8 cellular contexts compared by ENCODE assay signal in genomic region chr6:143450453-143451362, GRCh38.
A peak's percentile ranks its signal among the peaks of the same experiment; 100 is the strongest.
DNase-seq lines count a peak whose midpoint lies in the region; FAIRE-seq and TF ChIP-seq lines count a peak whose summit lies in the region.

ADAT2 (minus strand) TSS chr6:143450695; CDS start chr6:143450658, 37 bp downstream.
PEX3 (plus strand) TSS chr6:143450805; CDS start chr6:143451043, 238 bp downstream.

- no peaks in the 10 kb centered on the region for H3K9me2 ChIP-seq in MM.1S (replicated peaks; ENCODE audit: insufficient read depth, low read length)

- peak within 1 kb of the TSS; percentile 78 for H3K4me3 ChIP-seq in MM.1S (ENCODE audit: low read length)

- H3K27me3 Mint-ChIP-seq in nephron progenitor cell (ENCODE audit: low read depth, poor library complexity): peaks cover 2% of the 10 kb centered on the region
- H3K27me3 Mint-ChIP-seq in stimulated activated naive CD8-positive, alpha-beta T cell treated with anti-CD3 and anti-CD28 coated beads, Interleukin-15, Interleukin-2, amounts not matched to agents 100 ng/mL and 50 ng/mL, for 24 hours: no peaks in the 10 kb centered on the region

- no peaks in the 10 kb centered on the region; the same call in 1 of the 2 replicates for H3K4me1 ChIP-seq in MM.1S (ENCODE audit: low read length)

- peak within 1 kb of the TSS; percentile 99 for H3K27ac Mint-ChIP-seq in nephron progenitor cell
- H3K27ac Mint-ChIP-seq in stimulated activated naive CD8-positive, alpha-beta T cell treated with anti-CD3 and anti-CD28 coated beads, Interleukin-15, Interleukin-2, amounts not matched to agents 100 ng/mL and 50 ng/mL, for 24 hours: peak within 1 kb of the TSS; percentile 98

- no peaks in the 10 kb centered on the region for H3K9me3 Mint-ChIP-seq in nephron progenitor cell
- no peaks in the 10 kb centered on the region for H3K9me3 Mint-ChIP-seq in stimulated activated naive CD8-positive, alpha-beta T cell treated with anti-CD3 and anti-CD28 coated beads, Interleukin-15, Interleukin-2, amounts not matched to agents 100 ng/mL and 50 ng/mL, for 24 hours

- peaks cover 10% of the 10 kb centered on the region for H3K36me3 Mint-ChIP-seq in nephron progenitor cell (ENCODE audit: low read depth)
- peaks cover 34% of the 10 kb centered on the region for H3K36me3 Mint-ChIP-seq in stimulated activated naive CD8-positive, alpha-beta T cell treated with anti-CD3 and anti-CD28 coated beads, Interleukin-15, Interleukin-2, amounts not matched to agents 100 ng/mL and 50 ng/mL, for 24 hours (ENCODE audit: low read depth)

- DNase-seq in HCEC 1CT (peak; percentile 96), MM.1S (peak; percentile 88), SHP77 treated with DMSO at 0.1 percent for 48 hours (lab: John Stamatoyannopoulos, UW) (peak; percentile 94), fibroblast of the conjunctiva (ENCODE audit: low read depth) (peak; percentile 87), nephron progenitor cell (peak; percentile 93)
- DNase-seq in activated effector memory CD4-positive, alpha-beta T cell treated with anti-CD3 and anti-CD28 coated beads, Interleukin-2, amount 50 U/mL, for 16 hours: peak; percentile 97

- no peaks in the 10 kb centered on the region for H4K20me1 ChIP-seq in MM.1S (ENCODE audit: insufficient read depth, low read length)

- peak; percentile 42 for FAIRE-seq in G401.6 (lab: Jason Lieb, UNC)

- H3K4me3 Mint-ChIP-seq in nephron progenitor cell: peak within 1 kb of the TSS; percentile 94
- H3K4me3 Mint-ChIP-seq in stimulated activated naive CD8-positive, alpha-beta T cell treated with anti-CD3 and anti-CD28 coated beads, Interleukin-15, Interleukin-2, amounts not matched to agents 100 ng/mL and 50 ng/mL, for 24 hours: peak within 1 kb of the TSS; percentile 99

- no peaks in the 10 kb centered on the region for H3F3A ChIP-seq in MM.1S (ENCODE audit: insufficient read depth, low read length)

- H3K4me2 ChIP-seq in MM.1S (ENCODE audit: low read depth, low read length): peak within 1 kb of the TSS; percentile 70

- peaks cover 34% of the 10 kb centered on the region for H3K4me1 Mint-ChIP-seq in nephron progenitor cell
- peaks cover 56% of the 10 kb centered on the region for H3K4me1 Mint-ChIP-seq in stimulated activated naive CD8-positive, alpha-beta T cell treated with anti-CD3 and anti-CD28 coated beads, Interleukin-15, Interleukin-2, amounts not matched to agents 100 ng/mL and 50 ng/mL, for 24 hours (ENCODE audit: low read depth)

- H3K9ac ChIP-seq in MM.1S (ENCODE audit: low read length): peak within 1 kb of the TSS; percentile 70

- H3K9me3 ChIP-seq in MM.1S (replicated peaks; ENCODE audit: insufficient read depth, low read length): no peaks in the 10 kb centered on the region

- TF ChIP-seq CTCF in MM.1S (IDR thresholded peaks at IDR 0.05; ENCODE audit: low read length): no peak
- TF ChIP-seq CTCF in nephron progenitor cell (IDR thresholded peaks at IDR 0.05): no peak

- no peaks in the 10 kb centered on the region for H3K36me3 ChIP-seq in MM.1S (replicated peaks; ENCODE audit: insufficient read depth, low read length)

- H3K79me2 ChIP-seq in MM.1S (ENCODE audit: low read length): peaks cover 19% of the 10 kb centered on the region

- peak within 1 kb of the TSS; percentile 63; the same call in 1 of the 2 replicates for H3K27ac ChIP-seq in MM.1S (ENCODE audit: low read length)

- H2AFZ ChIP-seq in MM.1S (ENCODE audit: low read length): peak within 1 kb of the TSS; percentile 81

- H3K27me3 ChIP-seq in MM.1S (replicated peaks; ENCODE audit: insufficient read depth, low read length): no peaks in the 10 kb centered on the region

Comparison
In these comparisons a context has a peak if more than half of its experiments do, and no peak if none do; other contexts are left out.
1. Peak in every context shown above with its lines: DNase-seq, H3K4me3 ChIP-seq and H3K27ac ChIP-seq.